ENCODE assay signal across 1 cellular context in the genomic region with DNA sequence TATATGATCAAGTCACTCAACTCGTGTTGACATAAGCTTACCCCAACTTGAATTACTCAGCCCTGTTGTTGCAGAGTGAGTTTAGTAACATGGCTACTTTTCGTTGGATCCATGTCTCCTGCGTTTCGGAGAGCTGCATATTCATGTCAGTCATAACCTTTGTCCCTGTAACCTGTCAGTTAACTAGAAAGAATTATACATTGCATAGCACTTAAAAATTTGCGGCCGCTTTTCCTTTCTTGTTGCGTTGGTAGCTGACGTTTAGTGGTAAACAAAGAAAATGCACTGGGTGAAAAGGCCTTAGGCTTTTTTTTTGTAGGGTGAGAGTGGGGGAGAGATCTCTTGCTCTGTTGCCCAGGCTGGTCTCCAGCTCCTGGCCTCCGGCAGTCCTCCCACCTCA.
TF ChIP-seq lines count a peak whose summit lies in the region.

No MANE protein-coding gene starts in this region.

TF ChIP-seq in A549, 52 proteins besides CTCF, POLR2A, EP300 and RAD21 (continued from another document):
- TF ChIP-seq, protein P1, sequence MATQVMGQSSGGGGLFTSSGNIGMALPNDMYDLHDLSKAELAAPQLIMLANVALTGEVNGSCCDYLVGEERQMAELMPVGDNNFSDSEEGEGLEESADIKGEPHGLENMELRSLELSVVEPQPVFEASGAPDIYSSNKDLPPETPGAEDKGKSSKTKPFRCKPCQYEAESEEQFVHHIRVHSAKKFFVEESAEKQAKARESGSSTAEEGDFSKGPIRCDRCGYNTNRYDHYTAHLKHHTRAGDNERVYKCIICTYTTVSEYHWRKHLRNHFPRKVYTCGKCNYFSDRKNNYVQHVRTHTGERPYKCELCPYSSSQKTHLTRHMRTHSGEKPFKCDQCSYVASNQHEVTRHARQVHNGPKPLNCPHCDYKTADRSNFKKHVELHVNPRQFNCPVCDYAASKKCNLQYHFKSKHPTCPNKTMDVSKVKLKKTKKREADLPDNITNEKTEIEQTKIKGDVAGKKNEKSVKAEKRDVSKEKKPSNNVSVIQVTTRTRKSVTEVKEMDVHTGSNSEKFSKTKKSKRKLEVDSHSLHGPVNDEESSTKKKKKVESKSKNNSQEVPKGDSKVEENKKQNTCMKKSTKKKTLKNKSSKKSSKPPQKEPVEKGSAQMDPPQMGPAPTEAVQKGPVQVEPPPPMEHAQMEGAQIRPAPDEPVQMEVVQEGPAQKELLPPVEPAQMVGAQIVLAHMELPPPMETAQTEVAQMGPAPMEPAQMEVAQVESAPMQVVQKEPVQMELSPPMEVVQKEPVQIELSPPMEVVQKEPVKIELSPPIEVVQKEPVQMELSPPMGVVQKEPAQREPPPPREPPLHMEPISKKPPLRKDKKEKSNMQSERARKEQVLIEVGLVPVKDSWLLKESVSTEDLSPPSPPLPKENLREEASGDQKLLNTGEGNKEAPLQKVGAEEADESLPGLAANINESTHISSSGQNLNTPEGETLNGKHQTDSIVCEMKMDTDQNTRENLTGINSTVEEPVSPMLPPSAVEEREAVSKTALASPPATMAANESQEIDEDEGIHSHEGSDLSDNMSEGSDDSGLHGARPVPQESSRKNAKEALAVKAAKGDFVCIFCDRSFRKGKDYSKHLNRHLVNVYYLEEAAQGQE (IDR thresholded peaks at IDR 0.05) = no peak
- no peak for TF ChIP-seq MAZ (IDR thresholded peaks at IDR 0.05; ENCODE audit: borderline replicate concordance, low read depth, low read length)
- TF ChIP-seq CBX2 (IDR thresholded peaks at IDR 0.05; ENCODE audit: borderline replicate concordance, low read depth) = no peak
- no peak for TF ChIP-seq FOSB (CRISPR knock-in tag; IDR thresholded peaks at IDR 0.05)
- TF ChIP-seq HEYL (CRISPR knock-in tag; IDR thresholded peaks at IDR 0.05) = no peak
- TF ChIP-seq, protein P2, sequence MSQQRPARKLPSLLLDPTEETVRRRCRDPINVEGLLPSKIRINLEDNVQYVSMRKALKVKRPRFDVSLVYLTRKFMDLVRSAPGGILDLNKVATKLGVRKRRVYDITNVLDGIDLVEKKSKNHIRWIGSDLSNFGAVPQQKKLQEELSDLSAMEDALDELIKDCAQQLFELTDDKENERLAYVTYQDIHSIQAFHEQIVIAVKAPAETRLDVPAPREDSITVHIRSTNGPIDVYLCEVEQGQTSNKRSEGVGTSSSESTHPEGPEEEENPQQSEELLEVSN (IDR thresholded peaks at IDR 0.05; ENCODE audit: borderline replicate concordance, low read depth) = no peak
- no peak for TF ChIP-seq RNF2 (IDR thresholded peaks at IDR 0.05; ENCODE audit: borderline replicate concordance, low read depth)
- TF ChIP-seq, protein P3, sequence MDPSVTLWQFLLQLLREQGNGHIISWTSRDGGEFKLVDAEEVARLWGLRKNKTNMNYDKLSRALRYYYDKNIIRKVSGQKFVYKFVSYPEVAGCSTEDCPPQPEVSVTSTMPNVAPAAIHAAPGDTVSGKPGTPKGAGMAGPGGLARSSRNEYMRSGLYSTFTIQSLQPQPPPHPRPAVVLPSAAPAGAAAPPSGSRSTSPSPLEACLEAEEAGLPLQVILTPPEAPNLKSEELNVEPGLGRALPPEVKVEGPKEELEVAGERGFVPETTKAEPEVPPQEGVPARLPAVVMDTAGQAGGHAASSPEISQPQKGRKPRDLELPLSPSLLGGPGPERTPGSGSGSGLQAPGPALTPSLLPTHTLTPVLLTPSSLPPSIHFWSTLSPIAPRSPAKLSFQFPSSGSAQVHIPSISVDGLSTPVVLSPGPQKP (IDR thresholded peaks at IDR 0.05; ENCODE audit: low read depth, low read length) = no peak
- TF ChIP-seq CBX8 (IDR thresholded peaks at IDR 0.05) = no peak
